ENCODE assay signal across 8 cellular contexts in genomic region chr1:4652631-4653327, GRCh38. TPM values are rescaled to one million over a fixed set of nuclear protein-coding genes. Genes with fewer than 3 reads are reported as not detected.
DNase-seq lines count a peak whose midpoint lies in the region; ATAC-seq and TF ChIP-seq lines count a peak whose summit lies in the region.

No MANE protein-coding gene starts in this region.

- peak overlapping the region; percentile 71 for H2AFZ ChIP-seq in hepatocyte

- H3K36me3 ChIP-seq in adipocyte (ENCODE audit: control insufficient read depth, insufficient read depth, low read length, severe bottlenecking) (no peaks in the 10 kb centered on the region), hepatocyte (replicated peaks; ENCODE audit: insufficient read depth, low read depth) (no peaks in the 10 kb centered on the region)

- BruUV-seq in Calu3 (replicated peaks; lab: Mats Ljungman, UMichigan), result no TSS peak

- H3K27me3 ChIP-seq in adipocyte (replicated peaks; ENCODE audit: control insufficient read depth, insufficient read depth, low read length) (peaks cover 41% of the 10 kb centered on the region), hepatocyte (peaks cover 65% of the 10 kb centered on the region)

- ATAC-seq in HG02870 (IDR thresholded peaks at IDR 0.05; ENCODE audit: unreplicated experiment), result peak; percentile 68

- H3K4me3 Mint-ChIP-seq in Calu3 (ENCODE audit: low read depth, unreplicated experiment), result no peak overlapping the region

- peak; percentile 28 for DNase-seq in Calu3
- DNase-seq in SW480 (ENCODE audit: low spot score), result peak; percentile 33
- DNase-seq in adipocyte (ENCODE audit: low read depth), result peak; percentile 29
- DNase-seq in hepatocyte (ENCODE audit: low spot score), result peak; percentile 75
- peak; percentile 65 for DNase-seq in stimulated activated CD4-positive, alpha-beta T cell treated with anti-CD3 and anti-CD28 coated beads, Interleukin-12 subunit alpha, Interleukin-12 subunit beta, amount 100 ng/mL, for 4 hours
- DNase-seq in COR-L47 (lab: John Stamatoyannopoulos, UW), result no peak
- no peak for DNase-seq in A172 (ENCODE audit: low spot score)

- no peaks in the 10 kb centered on the region for H3K79me2 ChIP-seq in hepatocyte

- no peak overlapping the region for H3K27ac ChIP-seq in hepatocyte

- peaks cover 19% of the 10 kb centered on the region for H3K27me3 Mint-ChIP-seq in Calu3 (ENCODE audit: unreplicated experiment)

- H3K4me3 ChIP-seq in adipocyte (ENCODE audit: low read length), result no peak overlapping the region
- H3K4me3 ChIP-seq in hepatocyte, result no peak overlapping the region

- no peaks in the 10 kb centered on the region for H3K36me3 Mint-ChIP-seq in Calu3 (ENCODE audit: insufficient read depth, unreplicated experiment)

- H3K9me3 ChIP-seq in adipocyte (ENCODE audit: control insufficient read depth, low read length) (no peaks in the 10 kb centered on the region), hepatocyte (ENCODE audit: low read depth) (no peaks in the 10 kb centered on the region)

- CTCF ChIA-PET in Calu3 (lab: Charles Lee), result no interaction called here

- H3K27ac Mint-ChIP-seq in Calu3 (ENCODE audit: unreplicated experiment), result no peak overlapping the region

- no peaks in the 10 kb centered on the region for H3K4me1 ChIP-seq in adipocyte (ENCODE audit: control insufficient read depth, insufficient read depth, low read length)
- H3K4me1 ChIP-seq in hepatocyte (ENCODE audit: insufficient read depth), result peaks cover 5% of the 10 kb centered on the region

- TF ChIP-seq CTCF in Calu3 (IDR thresholded peaks at IDR 0.05; ENCODE audit: unreplicated experiment) (peak; percentile 61), hepatocyte (IDR thresholded peaks at IDR 0.05; ENCODE audit: poor library complexity) (peak; percentile 89)

- no peak overlapping the region for H3K9ac ChIP-seq in adipocyte (ENCODE audit: low read length)

- H3K4me1 Mint-ChIP-seq in Calu3 (ENCODE audit: low read depth, unreplicated experiment), result no peaks in the 10 kb centered on the region

- peak overlapping the region; percentile 66 for H3K4me2 ChIP-seq in hepatocyte

- WGBS in hepatocyte (ENCODE audit: low lambda C conversion rate, missing lambda C conversion rate), result 23% methylated on average over 31 of the region's 31 CpGs

- H3K9me3 Mint-ChIP-seq in Calu3 (ENCODE audit: low read depth, unreplicated experiment), result no peaks in the 10 kb centered on the region

- no peaks in the 10 kb centered on the region for H4K20me1 ChIP-seq in hepatocyte (ENCODE audit: insufficient read depth, poor library complexity, severe bottlenecking)

- H3K9me2 ChIP-seq in hepatocyte (replicated peaks; ENCODE audit: insufficient read depth), result no peaks in the 10 kb centered on the region

- intact Hi-C loops in Calu3 (cut with micrococcal nuclease; ENCODE audit: unreplicated experiment), result no loop called here

RNA-seq across cellular contexts. Expression of gene AJAP1, which starts 1.6 kb away (rescaled TPM):
- total RNA-seq in Calu3 (2022) (not detected in 2 replicates), hepatocyte (0.13 and 0.32 TPM in 2 replicates)
- polyA plus RNA-seq in hepatocyte, result 0.39 and 0.64 TPM in 2 replicates
- not detected in 2 replicates for total RNA-seq in A172 (2014; rRNA removed; shearing (Covaris generic))

Comparison
In these comparisons a context has a peak if more than half of its experiments do, and no peak if none do; other contexts are left out.
1. DNase-seq: peak in Calu3 (single experiment), SW480 (single experiment), adipocyte (single experiment), hepatocyte (single experiment) and stimulated activated CD4-positive, alpha-beta T cell treated with anti-CD3 and anti-CD28 coated beads, Interleukin-12 subunit alpha, Interleukin-12 subunit beta, amount 100 ng/mL, for 4 hours (single experiment); none in COR-L47 (single experiment) and A172 (single experiment).